8 cellular contexts compared by ENCODE assay signal in the genomic region with DNA sequence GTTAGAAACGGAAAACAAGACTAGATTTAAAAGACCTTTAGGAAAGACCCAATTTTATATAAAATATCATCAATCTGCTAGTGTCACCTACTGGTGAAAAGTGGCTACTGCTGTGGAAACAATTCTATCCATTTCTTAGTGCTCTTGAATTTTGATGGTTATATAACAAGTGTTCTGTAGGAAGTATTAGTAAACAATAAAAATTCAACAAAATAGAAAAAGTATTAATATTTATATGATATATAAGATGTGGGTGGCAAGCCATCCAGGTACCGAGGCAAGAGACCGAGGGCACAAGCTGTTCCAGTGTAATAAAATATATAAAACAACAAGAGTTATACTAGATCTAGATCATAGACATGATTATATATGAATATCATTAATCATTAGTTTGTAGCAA. TPM values are rescaled to one million over a fixed set of nuclear protein-coding genes. Genes with fewer than 3 reads are reported as not detected.
A peak's percentile ranks its signal among the peaks of the same experiment; 100 is the strongest.
DNase-seq lines count a peak whose midpoint lies in the region; ATAC-seq and TF ChIP-seq lines count a peak whose summit lies in the region.

No MANE protein-coding gene starts in this region.

- H3K9me3 ChIP-seq in left ventricle myocardium inferior (replicated peaks), result peaks cover 20% of the 10 kb centered on the region
- H3K9me3 ChIP-seq in gastrocnemius medialis, result no peaks in the 10 kb centered on the region

- H3K9me3 Mint-ChIP-seq in activated T-helper 17 cell treated with anti-CD3 and anti-CD28 coated beads, Interleukin-2, amount 50 U/mL, for 72 hours, result no peaks in the 10 kb centered on the region

- H3K27me3 Mint-ChIP-seq in activated T-helper 17 cell treated with anti-CD3 and anti-CD28 coated beads, Interleukin-2, amount 50 U/mL, for 72 hours, result peaks cover 6% of the 10 kb centered on the region

- H3K4me1 Mint-ChIP-seq in activated T-helper 17 cell treated with anti-CD3 and anti-CD28 coated beads, Interleukin-2, amount 50 U/mL, for 72 hours, result peaks cover 5% of the 10 kb centered on the region

- intact Hi-C loops in left ventricle myocardium inferior (cut with micrococcal nuclease) (loop anchor here (1.0 kb wide), 1 partner anchor 159 kb away; no protein-coding TSS in a partner anchor), gastrocnemius medialis (cut with DNase I; ENCODE audit: low total_unique reads) (loop anchor here (2.0 kb wide), 2 partner anchors 102 to 150 kb away; a partner anchor contains a TSS)

- H3K27ac ChIP-seq in left ventricle myocardium inferior (replicated peaks) (peak overlapping the region; percentile 33), gastrocnemius medialis (no peak overlapping the region)

- peak; percentile 5 for DNase-seq in COLO668 (lab: John Stamatoyannopoulos, UW; ENCODE audit: unreplicated experiment)
- peak; percentile 64 for DNase-seq in NCI-H2227 (lab: John Stamatoyannopoulos, UW; ENCODE audit: unreplicated experiment)
- DNase-seq in left ventricle myocardium inferior, result no peak
- DNase-seq in gastrocnemius medialis, result no peak

- H3K27me3 ChIP-seq in left ventricle myocardium inferior (ENCODE audit: low read depth) (no peaks in the 10 kb centered on the region), gastrocnemius medialis (no peaks in the 10 kb centered on the region)

- H3K4me1 ChIP-seq in left ventricle myocardium inferior, result peaks cover 27% of the 10 kb centered on the region
- H3K4me1 ChIP-seq in gastrocnemius medialis, result peaks cover 0 to 5% of the 10 kb centered on the region in 2 donors

- H3K4me3 Mint-ChIP-seq in activated T-helper 17 cell treated with anti-CD3 and anti-CD28 coated beads, Interleukin-2, amount 50 U/mL, for 72 hours, result no peak overlapping the region

- H3K36me3 ChIP-seq in left ventricle myocardium inferior, result no peaks in the 10 kb centered on the region
- no peaks in the 10 kb centered on the region for H3K36me3 ChIP-seq in gastrocnemius medialis

- no peaks in the 10 kb centered on the region for H3K36me3 Mint-ChIP-seq in activated T-helper 17 cell treated with anti-CD3 and anti-CD28 coated beads, Interleukin-2, amount 50 U/mL, for 72 hours (ENCODE audit: low read depth)

- no peak for TF ChIP-seq POLR2A in gastrocnemius medialis (IDR thresholded peaks at IDR 0.05)

- TF ChIP-seq CTCF in left ventricle myocardium inferior (IDR thresholded peaks at IDR 0.05; ENCODE audit: borderline replicate concordance), result peak; percentile 85
- peak; percentile 63 to 85 (median 73) for TF ChIP-seq CTCF in gastrocnemius medialis (IDR thresholded peaks at IDR 0.05 in 4 of 5, conservative IDR thresholded peaks at IDR 0.05 in 1 of 5)

- H3K27ac Mint-ChIP-seq in activated T-helper 17 cell treated with anti-CD3 and anti-CD28 coated beads, Interleukin-2, amount 50 U/mL, for 72 hours, result no peak overlapping the region

- no peak overlapping the region for H3K4me3 ChIP-seq in left ventricle myocardium inferior
- no peak overlapping the region for H3K4me3 ChIP-seq in gastrocnemius medialis

- peak; percentile 66 for ATAC-seq in GM19395 (IDR thresholded peaks at IDR 0.05; ENCODE audit: unreplicated experiment)
- ATAC-seq in activated T-helper 17 cell treated with anti-CD3 and anti-CD28 coated beads, Interleukin-2, amount 50 U/mL, for 72 hours (replicated peaks), result peak; percentile 74
- ATAC-seq in gastrocnemius medialis, result peak; percentile 70 to 84
- ATAC-seq in HG02870 (IDR thresholded peaks at IDR 0.05; ENCODE audit: unreplicated experiment), result no peak
- ATAC-seq in HG02623 (IDR thresholded peaks at IDR 0.05; ENCODE audit: unreplicated experiment), result no peak

- in situ Hi-C loops in gastrocnemius medialis (cut with MboI; ENCODE audit: low sequenced_read_pairs in 4 of 4), result loop anchor here in 3 of 4 donors (5.0 kb wide), 1 partner anchor 157 kb away; no protein-coding TSS in a partner anchor

RNA-seq across cellular contexts. Expression of a gene that starts 6.2 kb away (rescaled TPM):
- 10 to 100 TPM; 19.9 to 27.7 TPM for total RNA-seq in activated T-helper 17 cell treated with anti-CD3 and anti-CD28 coated beads, Interleukin-2, amount 50 U/mL, for 72 hours
- total RNA-seq in left ventricle myocardium inferior, result 5.7 TPM
- 1 to 10 TPM; 2.6 to 5.0 (median 3.1) TPM for total RNA-seq in gastrocnemius medialis

Comparison
In these comparisons a context has a peak if more than half of its experiments do, and no peak if none do; other contexts are left out.
1. DNase-seq: peak in COLO668 (single experiment) and NCI-H2227 (single experiment); none in left ventricle myocardium inferior (single experiment) and gastrocnemius medialis (0 of 2).
2. ATAC-seq: peak in GM19395 (single experiment), activated T-helper 17 cell treated with anti-CD3 and anti-CD28 coated beads, Interleukin-2, amount 50 U/mL, for 72 hours (single experiment) and gastrocnemius medialis (2 of 2); none in HG02870 (single experiment) and HG02623 (single experiment).